Comparison of ENCODE assay signal across 18 cellular contexts in genomic region chr6:81735756-81736380, GRCh38.
"Had no signal": no experiment of that assay in that cellular context is flagged by ENCODE, and none has a peak within 500 bp of the region (broad histone marks: within the 10 kb centered on the region; RNA-seq: fewer than 3 reads in every experiment).

No MANE protein-coding gene starts in this region.

- H3K27ac ChIP-seq: esophagus muscularis mucosa, right atrium auricular region, transverse colon had no signal

- H3K4me3 ChIP-seq: esophagus muscularis mucosa, right atrium auricular region, transverse colon had no signal

- DNase-seq: activated CD4-positive, alpha-beta T cell treated with anti-CD3 and anti-CD28 coated beads, Interleukin-2, amount 10 ng/mL, durations not matched to agents 24 days and 14 days; activated CD4-positive, CD25-positive, alpha-beta regulatory T cell; activated CD8-positive, alpha-beta memory T cell treated with anti-CD3 and anti-CD28 coated beads, Interleukin-2, amount 50 U/mL, for 48 hours; activated CD8-positive, alpha-beta T cell treated with anti-CD3 and anti-CD28 coated beads, Interleukin-2, amount 10 ng/mL, durations not matched to agents 7 days and 5 days; activated naive CD4-positive, alpha-beta T cell; activated naive CD8-positive, alpha-beta T cell treated with anti-CD3 and anti-CD28 coated beads, Interleukin-2, amount 10 ng/mL, durations not matched to agents 7 days and 5 days; anterior cingulate cortex; foreskin melanocyte; mesendoderm; nucleus accumbens; posterior cingulate gyrus; small intestine; stimulated activated CD4-positive, alpha-beta T cell treated with anti-CD3 and anti-CD28 coated beads, Interleukin-4, amount 100 ng/mL, for 24 hours; stimulated activated naive CD4-positive, alpha-beta T cell treated with Interleukin-2 at 50 U/mL for 16 hours; substantia nigra; transverse colon had no signal
